Comparison of ENCODE assay signal across 13 cellular contexts in genomic region chr22:40593460-40594273, GRCh38. TPM values are rescaled to one million over a fixed set of nuclear protein-coding genes. Genes with fewer than 3 reads are reported as not detected.
A peak's percentile ranks its signal among the peaks of the same experiment; 100 is the strongest.
DNase-seq lines count a peak whose midpoint lies in the region; FAIRE-seq and TF ChIP-seq lines count a peak whose summit lies in the region.
"Had no signal": no experiment of that assay in that cellular context is flagged by ENCODE, and none has a peak within 500 bp of the region (broad histone marks: within the 10 kb centered on the region; RNA-seq: fewer than 3 reads in every experiment).

No MANE protein-coding gene starts in this region.

- no peaks in the 10 kb centered on the region for H3K27me3 Mint-ChIP-seq in CD4-positive, alpha-beta memory T cell
- H3K27me3 Mint-ChIP-seq: T-cell had no signal

- H3K4me3 ChIP-seq in GM12875 (ENCODE audit: low read depth, low read length), result no peak overlapping the region
- H3K4me3 ChIP-seq in SK-N-SH (ENCODE audit: low read depth in 2 of 2, low read length in 1 of 2), result no peak overlapping the region
- no peak overlapping the region for H3K4me3 ChIP-seq in mesodermal cell (ENCODE audit: extremely low read depth, insufficient read depth, low read length, poor library complexity, severe bottlenecking)
- no peak overlapping the region for H3K4me3 ChIP-seq in coronary artery
- no peak overlapping the region for H3K4me3 ChIP-seq in CD4-positive, alpha-beta memory T cell (ENCODE audit: low read length in 2 of 2)

- CTCF ChIA-PET in SK-N-SH (lab: Yijun Ruan, JAX), result no interaction called here
- CTCF ChIA-PET in CD4-positive, alpha-beta memory T cell (lab: Charles Lee; ENCODE audit: partially characterized antibody), result interaction anchor here (0.9 kb wide), 1 partner anchor 43 kb away, joined by 3 read pairs; the partner anchor contains the start of gene MRTFA

- H3K27ac ChIP-seq in SK-N-SH (ENCODE audit: low read depth in 2 of 2, low read length in 1 of 2) (peak overlapping the region in 1 of 2 experiments; percentile 48; a peak in 2 of 4 replicates), mesodermal cell (ENCODE audit: low read depth, low read length, severe bottlenecking) (peak overlapping the region; percentile 26), coronary artery (no peak overlapping the region)
- H3K27ac ChIP-seq in CD4-positive, alpha-beta memory T cell (ENCODE audit: low read depth, low read length), result no peak overlapping the region

- peak overlapping the region in 3 of 7 donors; percentile 3 to 32 (median 4) for H3K27ac Mint-ChIP-seq in CD4-positive, alpha-beta memory T cell
- H3K27ac Mint-ChIP-seq: HFFc6 had no signal

- WGBS in SK-N-SH (ENCODE audit: low lambda C conversion rate), result 74% methylated on average over 3 of the region's 5 CpGs
- WGBS in mesodermal cell (ENCODE audit: insufficient coverage in 2 of 2), 2 experiments, result 98% methylated on average over 5 of the region's 5 CpGs; no CpG with 5 or more reads in 1 of the 2 experiments

- H3K9me3 Mint-ChIP-seq in CD4-positive, alpha-beta memory T cell, result no peaks in the 10 kb centered on the region
- H3K9me3 Mint-ChIP-seq: HFFc6, T-cell had no signal

- intact Hi-C loops in CD4-positive, alpha-beta memory T cell (cut with micrococcal nuclease), result no loop called here

- TF ChIP-seq POLR2A in H54 (IDR thresholded peaks at IDR 0.05; ENCODE audit: low read depth, low read length), result no peak

- H3K27me3 ChIP-seq in SK-N-SH (ENCODE audit: insufficient read depth), result no peaks in the 10 kb centered on the region
- no peaks in the 10 kb centered on the region for H3K27me3 ChIP-seq in CD4-positive, alpha-beta memory T cell (ENCODE audit: insufficient read depth, low read length)

- no peak overlapping the region for H3K4me3 Mint-ChIP-seq in CD4-positive, alpha-beta memory T cell
- H3K4me3 Mint-ChIP-seq: HFFc6, T-cell had no signal

- peak; percentile 50 for FAIRE-seq in H54 (lab: Jason Lieb, UNC)
- FAIRE-seq: frontal cortex had no signal

- H3K9me3 ChIP-seq in SK-N-SH, result no peaks in the 10 kb centered on the region
- H3K9me3 ChIP-seq in mesodermal cell (ENCODE audit: control insufficient read depth, low read length), result no peaks in the 10 kb centered on the region
- no peaks in the 10 kb centered on the region for H3K9me3 ChIP-seq in CD4-positive, alpha-beta memory T cell (ENCODE audit: control insufficient read depth in 1 of 2, low read length in 2 of 2)

- peaks cover 3 to 4% of the 10 kb centered on the region in 2 experiments; a peak in 3 of 4 replicates for H3K4me1 ChIP-seq in SK-N-SH (ENCODE audit: control insufficient read depth in 1 of 2, insufficient read depth in 2 of 2, low read depth in 1 of 2, low read length in 1 of 2)
- peaks cover 20% of the 10 kb centered on the region for H3K4me1 ChIP-seq in mesodermal cell (ENCODE audit: control insufficient read depth, insufficient read depth, low read length, poor library complexity, severe bottlenecking)
- H3K4me1 ChIP-seq in CD4-positive, alpha-beta memory T cell (ENCODE audit: insufficient read depth, low read length), result no peaks in the 10 kb centered on the region

- peaks cover 0 to 6% of the 10 kb centered on the region in 2 donors for H3K36me3 Mint-ChIP-seq in CD4-positive, alpha-beta memory T cell
- H3K36me3 Mint-ChIP-seq: T-cell had no signal

- POLR2A ChIA-PET in SK-N-SH (lab: Yijun Ruan, JAX), result no interaction called here
- POLR2A ChIA-PET in CD4-positive, alpha-beta memory T cell (lab: Charles Lee; ENCODE audit: partially characterized antibody), result interaction anchor here (1.1 kb wide), 1 partner anchor 9 kb away, joined by 3 read pairs; no protein-coding TSS in a partner anchor

- H3K4me1 Mint-ChIP-seq in CD4-positive, alpha-beta memory T cell, result peaks cover 24 to 49% (median 35%) of the 10 kb centered on the region in 4 donors

- no peak overlapping the region for H3K4me2 ChIP-seq in SK-N-SH

- DNase-seq in H54 (ENCODE audit: insufficient read length, low spot score) (no peak), SK-N-SH (peak; percentile 25), NCI-H1694 treated with DMSO at 0.1 percent for 48 hours (lab: John Stamatoyannopoulos, UW) (no peak), coronary artery (ENCODE audit: low spot score) (no peak), mesenteric fat pad (ENCODE audit: low spot score) (no peak)
- DNase-seq in CD4-positive, alpha-beta memory T cell, result no peak
- DNase-seq: HFFc6; mammary epithelial cell; stimulated activated CD8-positive, alpha-beta memory T cell treated with anti-CD3 and anti-CD28 coated beads, Interleukin-4, amount 100 ng/mL, for 48 hours; T-cell had no signal

- H4K20me1 ChIP-seq in SK-N-SH (ENCODE audit: insufficient read depth), result peaks cover 8% of the 10 kb centered on the region; the same call in 1 of the 2 replicates

- TF ChIP-seq CTCF in GM12875 (IDR thresholded peaks at IDR 0.05; ENCODE audit: borderline replicate concordance, insufficient read depth, low read depth, low read length) (peak; percentile 13; the same call in 1 of the 2 replicates), SK-N-SH (IDR thresholded peaks at IDR 0.05) (no peak), coronary artery (IDR thresholded peaks at IDR 0.05) (no peak)

- no peak for TF ChIP-seq RAD21 in SK-N-SH (IDR thresholded peaks at IDR 0.05; ENCODE audit: low read length)

- no peak overlapping the region for H3K9ac ChIP-seq in SK-N-SH

- H3K79me2 ChIP-seq in SK-N-SH (ENCODE audit: insufficient read depth), result peaks cover 89% of the 10 kb centered on the region

- TF ChIP-seq EP300 in SK-N-SH (IDR thresholded peaks at IDR 0.05; ENCODE audit: borderline replicate concordance in 1 of 2, low read depth in 1 of 2, low read length in 1 of 2), result peak in 1 of 2 experiments; percentile 61; a peak in 2 of 4 replicates

- no peaks in the 10 kb centered on the region for H3K36me3 ChIP-seq in SK-N-SH (replicated peaks in 1 of 2; ENCODE audit: control insufficient read depth in 1 of 2, insufficient read depth in 2 of 2, low read length in 1 of 2)
- peaks cover 5% of the 10 kb centered on the region for H3K36me3 ChIP-seq in mesodermal cell (ENCODE audit: control insufficient read depth, insufficient read depth, low read length)
- no peaks in the 10 kb centered on the region for H3K36me3 ChIP-seq in CD4-positive, alpha-beta memory T cell (ENCODE audit: insufficient read depth, low read length)

- no peak overlapping the region for H2AFZ ChIP-seq in SK-N-SH (ENCODE audit: low read depth)

- H3F3A ChIP-seq in SK-N-SH (replicated peaks; ENCODE audit: insufficient read depth), result peaks cover 10% of the 10 kb centered on the region

- no peaks in the 10 kb centered on the region for H3K9me2 ChIP-seq in SK-N-SH

TF ChIP-seq in SK-N-SH, 30 proteins besides CTCF, POLR2A, EP300 and RAD21:
- TF ChIP-seq GATA2 (CRISPR knock-in tag; IDR thresholded peaks at IDR 0.05), result peak; percentile 49
- TF ChIP-seq TCF12 (IDR thresholded peaks at IDR 0.05), result peak; percentile 21; the same call in 1 of the 2 replicates
- peak; percentile 18; the same call in 1 of the 2 replicates for TF ChIP-seq PBX3 (IDR thresholded peaks at IDR 0.05)
- no peak for TF ChIP-seq YY1 (IDR thresholded peaks at IDR 0.05; ENCODE audit: low read depth)
- TF ChIP-seq JUND (IDR thresholded peaks at IDR 0.05), result no peak
TF ChIP-seq in SK-N-SH: peak in this region for 3.

RNA-seq across cellular contexts. Expression of gene MRTFA, which starts 42.9 kb away (rescaled TPM):
- 2.9 and 5.8 TPM in 2 replicates for polyA plus RNA-seq in SK-N-SH (2012; rRNA removed)
- polyA plus RNA-seq in SK-N-SH (2012; cell fraction: cytosol; rRNA removed), result 4.5 and 4.6 TPM in 2 replicates
- polyA plus RNA-seq in SK-N-SH (2012; cell fraction: nucleus; rRNA removed), result 14.4 and 18.9 TPM in 2 replicates
- polyA plus RNA-seq in mesodermal cell (2013, experiment 1 of 2), result 49.7 TPM
- polyA plus RNA-seq in mesodermal cell (2013, experiment 2 of 2), result 40.2 TPM
- 10 to 100 TPM; 79.1 to 91.6 TPM for total RNA-seq in CD4-positive, alpha-beta memory T cell
- 10 to 100 TPM in 1 of 2 donors, 1 to 10 TPM in 1; 5.3 to 22.7 TPM for polyA plus RNA-seq in CD4-positive, alpha-beta memory T cell
- 49.8 TPM for total RNA-seq in mesenteric fat pad
